Comparison of ENCODE assay signal across 1 cellular context in the genomic region with DNA sequence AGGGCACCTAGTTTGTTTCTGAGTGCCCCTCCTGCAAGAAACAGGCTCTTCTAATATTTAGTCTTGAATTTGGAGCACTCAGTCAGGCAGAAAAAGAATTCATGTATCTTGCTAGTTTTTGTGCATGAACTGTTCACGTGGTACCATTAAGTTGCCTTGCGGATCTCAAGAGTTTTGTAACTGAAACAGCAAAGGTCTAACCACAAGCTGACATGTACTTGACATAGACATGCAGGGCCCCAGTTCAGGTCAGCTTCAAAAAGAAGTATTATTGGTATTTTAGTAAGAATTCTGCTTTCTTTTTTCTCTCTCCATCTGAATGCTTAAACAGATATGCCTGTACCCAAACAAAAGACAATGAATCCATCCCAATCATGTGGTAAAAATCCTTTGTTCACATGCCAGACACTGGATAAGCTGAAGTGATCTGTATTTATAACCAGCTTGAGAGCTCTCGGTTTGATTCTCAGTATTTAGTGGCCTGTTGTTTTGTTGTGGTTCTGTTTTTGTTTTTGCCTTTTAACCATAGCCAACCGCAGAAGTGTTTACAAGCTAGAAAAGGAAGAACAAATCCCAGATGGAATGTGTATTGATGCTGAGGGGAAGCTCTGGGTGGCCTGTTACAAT.
TF ChIP-seq lines count a peak whose summit lies in the region.

No MANE protein-coding gene starts in this region.

TF ChIP-seq in H1, 55 proteins besides CTCF, POLR2A, EP300 and RAD21:
- TF ChIP-seq BCL11A (IDR thresholded peaks at IDR 0.05; ENCODE audit: low read depth in 2 of 2, low read length in 2 of 2) = no peak
- TF ChIP-seq NANOG (IDR thresholded peaks at IDR 0.05; ENCODE audit: insufficient read depth, low read depth, low read length, poor library complexity, severe bottlenecking) = no peak
- no peak for TF ChIP-seq NRF1 (IDR thresholded peaks at IDR 0.05; ENCODE audit: low read depth, low read length)
- TF ChIP-seq TBP (IDR thresholded peaks at IDR 0.05; ENCODE audit: low read depth, low read length) = no peak
- no peak for TF ChIP-seq GTF2F1 (IDR thresholded peaks at IDR 0.05; ENCODE audit: borderline replicate concordance, low read depth, low read length)
- TF ChIP-seq, protein P1, sequence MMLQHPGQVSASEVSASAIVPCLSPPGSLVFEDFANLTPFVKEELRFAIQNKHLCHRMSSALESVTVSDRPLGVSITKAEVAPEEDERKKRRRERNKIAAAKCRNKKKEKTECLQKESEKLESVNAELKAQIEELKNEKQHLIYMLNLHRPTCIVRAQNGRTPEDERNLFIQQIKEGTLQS (IDR thresholded peaks at IDR 0.05; ENCODE audit: insufficient read depth, low read depth, low read length) = no peak
- TF ChIP-seq KDM5A (IDR thresholded peaks at IDR 0.05; ENCODE audit: low read length) = no peak
- TF ChIP-seq POLR2AphosphoS5 (IDR thresholded peaks at IDR 0.05; ENCODE audit: low read depth, low read length) = no peak
- no peak for TF ChIP-seq SP4 (IDR thresholded peaks at IDR 0.05; ENCODE audit: low read length)
- no peak for TF ChIP-seq SIN3A (conservative IDR thresholded peaks at IDR 0.05 in 1 of 2, IDR thresholded peaks at IDR 0.05 in 1 of 2; ENCODE audit: low read depth in 1 of 2, low read length in 2 of 2)
